ENCODE assay signal across 8 cellular contexts in the genomic region with DNA sequence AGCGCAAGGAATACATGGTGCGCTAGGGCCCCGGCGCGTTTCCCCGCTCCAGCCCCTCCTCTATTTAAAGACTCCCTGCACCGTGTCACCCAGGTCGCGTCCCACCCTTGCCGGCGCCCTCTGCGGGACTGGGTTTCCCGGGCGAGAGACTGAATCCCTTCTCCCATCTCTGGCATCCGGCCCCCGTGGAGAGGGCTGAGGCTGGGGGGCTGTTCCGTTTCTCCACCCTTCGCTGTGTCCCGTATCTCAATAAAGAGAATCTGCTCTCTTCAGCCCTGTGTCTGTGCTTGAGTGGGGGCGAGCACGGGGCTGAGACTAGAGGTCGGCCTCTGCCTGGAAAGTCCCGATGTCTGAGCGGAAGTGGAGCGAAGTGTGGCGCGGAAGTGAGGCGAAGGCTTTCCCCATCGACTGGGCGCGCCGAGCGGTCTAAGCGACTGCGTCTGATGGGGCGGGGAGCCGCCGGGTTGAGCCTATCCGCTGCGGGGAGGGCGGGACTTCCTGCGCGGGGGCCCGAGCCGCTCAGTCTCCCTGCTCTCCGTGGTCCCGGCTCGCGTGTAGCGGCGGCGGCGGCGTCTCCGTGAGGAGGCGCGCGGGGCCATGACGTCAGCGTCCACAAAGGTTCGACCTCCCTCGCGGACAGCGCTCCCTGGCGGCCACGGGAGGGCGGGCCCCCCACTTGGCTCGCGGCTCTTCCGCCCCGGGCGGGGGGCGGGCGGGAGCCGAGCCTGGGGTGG. TPM values are rescaled to one million over a fixed set of nuclear protein-coding genes. Genes with fewer than 3 reads are reported as not detected.
A peak's percentile ranks its signal among the peaks of the same experiment; 100 is the strongest.
DNase-seq lines count a peak whose midpoint lies in the region; ATAC-seq and TF ChIP-seq lines count a peak whose summit lies in the region.

No MANE protein-coding gene starts in this region.

- H4K12ac ChIP-seq in trophoblast cell (ENCODE audit: low read depth, low read length): peak overlapping the region; percentile 89

- peaks cover 15% of the 10 kb centered on the region for H3K36me3 Mint-ChIP-seq in activated naive CD8-positive, alpha-beta T cell treated with anti-CD3 and anti-CD28 coated beads, Interleukin-2, amount 10 ng/mL, durations not matched to agents 7 days and 5 days

- H3K4me3 Mint-ChIP-seq in activated naive CD8-positive, alpha-beta T cell treated with anti-CD3 and anti-CD28 coated beads, Interleukin-2, amount 10 ng/mL, durations not matched to agents 7 days and 5 days: peak overlapping the region; percentile 96

- peak overlapping the region; percentile 75 for H3K9ac ChIP-seq in trophoblast cell (ENCODE audit: low read length)

- peak overlapping the region; percentile 70 for H2BK5ac ChIP-seq in trophoblast cell (ENCODE audit: low read depth, low read length, poor library complexity)

- peaks cover 15 to 20% of the 10 kb centered on the region in 2 experiments for H3K36me3 ChIP-seq in trophoblast cell (ENCODE audit: control insufficient read depth in 1 of 2, insufficient read depth in 2 of 2, low read length in 2 of 2)
- no peaks in the 10 kb centered on the region for H3K36me3 ChIP-seq in transverse colon

- no peaks in the 10 kb centered on the region for H3K9me3 Mint-ChIP-seq in activated naive CD8-positive, alpha-beta T cell treated with anti-CD3 and anti-CD28 coated beads, Interleukin-2, amount 10 ng/mL, durations not matched to agents 7 days and 5 days

- H4K8ac ChIP-seq in trophoblast cell (ENCODE audit: low read depth, low read length): peak overlapping the region; percentile 95

- H3K27ac ChIP-seq in trophoblast cell (ENCODE audit: low read depth, low read length): peak overlapping the region; percentile 86
- peak overlapping the region; percentile 95 to 98 (median 96) for H3K27ac ChIP-seq in transverse colon

- peak overlapping the region; percentile 81 for H2AFZ ChIP-seq in trophoblast cell (ENCODE audit: insufficient read depth, low read length, poor library complexity)

- H2BK120ac ChIP-seq in trophoblast cell (ENCODE audit: insufficient read depth, low read length, poor library complexity): peak overlapping the region; percentile 23

- TF ChIP-seq EP300 in transverse colon (IDR thresholded peaks at IDR 0.05; ENCODE audit: low read depth): peak; percentile 36

- H3K4me2 ChIP-seq in trophoblast cell (ENCODE audit: low read length): peak overlapping the region; percentile 95

- H3K4ac ChIP-seq in trophoblast cell (ENCODE audit: low read depth, low read length): peak overlapping the region; percentile 38

- POLR2A ChIA-PET in activated naive CD8-positive, alpha-beta T cell treated with anti-CD3 and anti-CD28 coated beads, Interleukin-2, amount 10 ng/mL, durations not matched to agents 7 days and 5 days (lab: Charles Lee): interaction anchor here (1.0 to 4.4 kb wide), 9 partner anchors 8 to 27 kb away, joined by 3 to 41 read pairs (median 8); a partner anchor contains a TSS

- intact Hi-C loops in Right ventricle myocardium superior (cut with DNase I): loop anchor here (10.0 kb wide), 1 partner anchor 830 kb away; no protein-coding TSS in a partner anchor
- intact Hi-C loops in transverse colon (cut with DNase I; ENCODE audit: low total_unique reads): no loop called here

- peak; percentile 82 for ATAC-seq in HG02623 (IDR thresholded peaks at IDR 0.05; ENCODE audit: unreplicated experiment)
- peak; percentile 87 for ATAC-seq in activated naive CD8-positive, alpha-beta T cell treated with anti-CD3 and anti-CD28 coated beads, Interleukin-2, amount 10 ng/mL, durations not matched to agents 7 days and 5 days (ENCODE audit: low read depth)
- peak; percentile 91 for ATAC-seq in Right ventricle myocardium superior (ENCODE audit: poor library complexity)

- H3K27me3 Mint-ChIP-seq in activated naive CD8-positive, alpha-beta T cell treated with anti-CD3 and anti-CD28 coated beads, Interleukin-2, amount 10 ng/mL, durations not matched to agents 7 days and 5 days: no peaks in the 10 kb centered on the region

- H2AK5ac ChIP-seq in trophoblast cell (ENCODE audit: low read length): peak overlapping the region; percentile 31

- DNase-seq in NCI-H1092 (lab: John Stamatoyannopoulos, UW) (peak; percentile 91), SKM-1 (lab: John Stamatoyannopoulos, UW; ENCODE audit: unreplicated experiment) (peak; percentile 65), Right ventricle myocardium superior (peak; percentile 99), trophoblast cell (peak; percentile 97 to 98), transverse colon (peak; percentile 99)
- peak; percentile 98 for DNase-seq in activated naive CD8-positive, alpha-beta T cell treated with anti-CD3 and anti-CD28 coated beads, Interleukin-2, amount 10 ng/mL, durations not matched to agents 7 days and 5 days

- TF ChIP-seq CTCF in GM12872 (IDR thresholded peaks at IDR 0.05; ENCODE audit: insufficient read depth, low read depth, low read length) (peak; percentile 62; the same call in 2 of the 3 replicates), transverse colon (IDR thresholded peaks at IDR 0.05) (peak; percentile 39 to 90 (median 75))

- H3K18ac ChIP-seq in trophoblast cell (ENCODE audit: low read length): peak overlapping the region; percentile 70

- peaks cover 60% of the 10 kb centered on the region for H3K4me1 Mint-ChIP-seq in activated naive CD8-positive, alpha-beta T cell treated with anti-CD3 and anti-CD28 coated beads, Interleukin-2, amount 10 ng/mL, durations not matched to agents 7 days and 5 days

- H3K4me3 ChIP-seq in trophoblast cell (ENCODE audit: low read depth, low read length): peak overlapping the region; percentile 75
- peak overlapping the region; percentile 73 to 97 (median 84) for H3K4me3 ChIP-seq in transverse colon

- H3K27ac Mint-ChIP-seq in activated naive CD8-positive, alpha-beta T cell treated with anti-CD3 and anti-CD28 coated beads, Interleukin-2, amount 10 ng/mL, durations not matched to agents 7 days and 5 days: peak overlapping the region; percentile 99

- H3K79me2 ChIP-seq in trophoblast cell (ENCODE audit: control insufficient read depth, insufficient read depth, low read length, poor library complexity): peaks cover 14% of the 10 kb centered on the region

- H3K27me3 ChIP-seq in trophoblast cell (ENCODE audit: insufficient read depth, low read length) (no peaks in the 10 kb centered on the region), transverse colon (no peaks in the 10 kb centered on the region)

- peak; percentile 96 for TF ChIP-seq POLR2A in transverse colon (IDR thresholded peaks at IDR 0.05)

- H4K91ac ChIP-seq in trophoblast cell (ENCODE audit: low read depth, low read length): peak overlapping the region; percentile 79

- peaks cover 20% of the 10 kb centered on the region for H3K79me1 ChIP-seq in trophoblast cell (ENCODE audit: low read length)

- peak overlapping the region; percentile 79 for H3K14ac ChIP-seq in trophoblast cell (ENCODE audit: low read length)

- no peak overlapping the region for H3K23ac ChIP-seq in trophoblast cell (ENCODE audit: low read length)

- WGBS in trophoblast cell (ENCODE audit: extremely low coverage, insufficient coverage, insufficient read length): no CpG with 5 or more reads among the region's 75 CpGs
- 0% methylated on average over 39 of the region's 75 CpGs; no CpG with 5 or more reads in 1 of the 2 donors for WGBS in transverse colon (ENCODE audit: low coverage in 1 of 2), 2 donors

- H3K4me1 ChIP-seq in trophoblast cell (ENCODE audit: control insufficient read depth in 1 of 2, insufficient read depth in 2 of 2, low read length in 2 of 2) (peaks cover 11 to 20% of the 10 kb centered on the region in 2 experiments), transverse colon (peaks cover 15 to 67% (median 40%) of the 10 kb centered on the region in 4 donors)

- H2BK12ac ChIP-seq in trophoblast cell (ENCODE audit: low read length): no peak overlapping the region

- H3K9me3 ChIP-seq in trophoblast cell (ENCODE audit: insufficient read depth, low read depth, low read length): no peaks in the 10 kb centered on the region
- no peaks in the 10 kb centered on the region for H3K9me3 ChIP-seq in transverse colon

- in situ Hi-C loops in transverse colon (cut with MboI; ENCODE audit: low pct_ligation_motif_present in 1 of 4, low pct_unique_long_range_greater_than_20kb in 1 of 4, low sequenced_read_pairs in 3 of 4): loop anchor here in 3 of 4 donors (5.0 to 25.0 kb wide), 3 partner anchors 102 to 377 kb away; a partner anchor contains a TSS

RNA-seq across cellular contexts. Expression of a gene that starts 2.0 kb away (rescaled TPM):
- 100 to 1,000 TPM; 114 to 128 TPM for total RNA-seq in activated naive CD8-positive, alpha-beta T cell treated with anti-CD3 and anti-CD28 coated beads, Interleukin-2, amount 10 ng/mL, durations not matched to agents 7 days and 5 days
- total RNA-seq in Right ventricle myocardium superior (159 TPM), transverse colon (100 to 1,000 TPM in 2 of 4 donors, 10 to 100 TPM in 2; 38.8 to 177 (median 118) TPM)
- polyA plus RNA-seq in trophoblast cell (2013): 628 and 654 TPM in 2 replicates

RNA-seq across cellular contexts. Expression of a gene that starts 8.4 kb away (rescaled TPM):
- total RNA-seq in activated naive CD8-positive, alpha-beta T cell treated with anti-CD3 and anti-CD28 coated beads, Interleukin-2, amount 10 ng/mL, durations not matched to agents 7 days and 5 days: under 1 TPM; 0.36 to 0.54 TPM
- total RNA-seq in Right ventricle myocardium superior: 12.6 TPM
- 0.14 and 0.31 TPM in 2 replicates for polyA plus RNA-seq in trophoblast cell (2013)
- 1 to 10 TPM in 1 of 4 donors, under 1 TPM in 2, not detected in 1; 0.32 to 1.8 (median 0.82) TPM for total RNA-seq in transverse colon

RNA-seq across cellular contexts. Expression of a gene that starts 18.6 kb away (rescaled TPM):
- total RNA-seq in activated naive CD8-positive, alpha-beta T cell treated with anti-CD3 and anti-CD28 coated beads, Interleukin-2, amount 10 ng/mL, durations not matched to agents 7 days and 5 days: not detected
- total RNA-seq in Right ventricle myocardium superior (not detected), transverse colon (not detected)
- polyA plus RNA-seq in trophoblast cell (2013): 0.06 TPM in 1 of 2 replicates, not detected in the other

RNA-seq across cellular contexts. Expression of a gene that starts 21.4 kb away (rescaled TPM):
- total RNA-seq in activated naive CD8-positive, alpha-beta T cell treated with anti-CD3 and anti-CD28 coated beads, Interleukin-2, amount 10 ng/mL, durations not matched to agents 7 days and 5 days: 10 to 100 TPM; 15.8 to 16.0 TPM
- total RNA-seq in Right ventricle myocardium superior: 1.6 TPM
- 23.2 and 24.9 TPM in 2 replicates for polyA plus RNA-seq in trophoblast cell (2013)
- 1 to 10 TPM in 3 of 4 donors, not detected in 1; 2.4 to 8.6 (median 3.5) TPM for total RNA-seq in transverse colon

RNA-seq across cellular contexts. Expression of a gene that starts 29.5 kb away (rescaled TPM):
- total RNA-seq in activated naive CD8-positive, alpha-beta T cell treated with anti-CD3 and anti-CD28 coated beads, Interleukin-2, amount 10 ng/mL, durations not matched to agents 7 days and 5 days: 1 to 10 TPM; 1.2 to 1.7 TPM
- 0.56 TPM for total RNA-seq in Right ventricle myocardium superior
- 0.51 and 0.96 TPM in 2 replicates for polyA plus RNA-seq in trophoblast cell (2013)
- total RNA-seq in transverse colon: 1 to 10 TPM in 2 of 4 donors, not detected in 2; 1.2 to 2.2 TPM

Comparison
In these comparisons a context has a peak if more than half of its experiments do, and no peak if none do; other contexts are left out.
1. Peak in every context shown above with its lines: DNase-seq, ATAC-seq, H3K4me3 ChIP-seq and H3K27ac ChIP-seq.